ENCODE assay signal across 18 cellular contexts in genomic region chr1:194959795-194960194, GRCh38.
"Had no signal": no experiment of that assay in that cellular context is flagged by ENCODE, and none has a peak within 500 bp of the region (broad histone marks: within the 10 kb centered on the region; RNA-seq: fewer than 3 reads in every experiment).

No MANE protein-coding gene starts in this region.

- H3K27me3 ChIP-seq: esophagus muscularis mucosa, right lobe of liver, suprapubic skin, transverse colon, vagina had no signal

- H3K9ac ChIP-seq: parathyroid adenoma had no signal

- H3K36me3 ChIP-seq: esophagus muscularis mucosa, lower lobe of right lung, right lobe of liver, suprapubic skin, transverse colon, vagina had no signal

- ATAC-seq: left ventricle myocardium superior; lower lobe of right lung; natural killer cell; right lobe of liver; stimulated activated naive CD8-positive, alpha-beta T cell treated with anti-CD3 and anti-CD28 coated beads, Interleukin-15, amount 100 ng/mL, for 72 hours had no signal

- H3K27ac ChIP-seq: coronary artery, esophagus muscularis mucosa, lower lobe of right lung, parathyroid adenoma, right lobe of liver, suprapubic skin, transverse colon, vagina had no signal

- DNase-seq: dermis blood vessel endothelial cell; effector memory CD4-positive, alpha-beta T cell; left ventricle myocardium superior; lower lobe of right lung; natural killer cell; right lobe of liver; small intestine; stimulated activated CD4-positive, alpha-beta T cell treated with anti-CD3 and anti-CD28 coated beads, Interleukin-15, amount 100 ng/mL, for 24 hours; stimulated activated CD4-positive, alpha-beta T cell treated with anti-CD3 and anti-CD28 coated beads, Interleukin-2, amount 100 ng/mL, for 48 hours; stimulated activated CD8-positive, alpha-beta memory T cell treated with anti-CD3 and anti-CD28 coated beads, Interleukin-4, amount 100 ng/mL, for 48 hours; stimulated activated naive CD4-positive, alpha-beta T cell; stimulated activated naive CD8-positive, alpha-beta T cell treated with anti-CD3 and anti-CD28 coated beads, Interleukin-15, amount 100 ng/mL, for 72 hours; transverse colon had no signal

- H2AFZ ChIP-seq: parathyroid adenoma had no signal

- H3K4me3 ChIP-seq: coronary artery, esophagus muscularis mucosa, lower lobe of right lung, right lobe of liver, suprapubic skin, transverse colon, vagina had no signal

- H3K4me1 ChIP-seq: esophagus muscularis mucosa, lower lobe of right lung, parathyroid adenoma, right lobe of liver, suprapubic skin, transverse colon, vagina had no signal

- H3K79me2 ChIP-seq: parathyroid adenoma had no signal

- H3K9me3 ChIP-seq: esophagus muscularis mucosa, lower lobe of right lung, right lobe of liver, suprapubic skin, transverse colon, vagina had no signal
